1 cellular context compared by ENCODE assay signal in genomic region chrX:39427492-39428289, GRCh38.
TF ChIP-seq lines count a peak whose summit lies in the region.

No MANE protein-coding gene starts in this region.

TF ChIP-seq in WTC11, 78 proteins besides CTCF, POLR2A, EP300 and RAD21 (continued from another document):
- TF ChIP-seq ZNF281 (CRISPR knock-in tag; IDR thresholded peaks at IDR 0.05) = no peak
- TF ChIP-seq TCF7 (CRISPR knock-in tag; IDR thresholded peaks at IDR 0.05; ENCODE audit: low read depth) = no peak
- TF ChIP-seq SOX15 (CRISPR knock-in tag; IDR thresholded peaks at IDR 0.05) = no peak
- no peak for TF ChIP-seq CREM (CRISPR knock-in tag; IDR thresholded peaks at IDR 0.05)
- TF ChIP-seq ZNF317 (CRISPR knock-in tag; IDR thresholded peaks at IDR 0.05; ENCODE audit: borderline replicate concordance, low read depth) = no peak
